ENCODE assay signal across 8 cellular contexts in the genomic region with DNA sequence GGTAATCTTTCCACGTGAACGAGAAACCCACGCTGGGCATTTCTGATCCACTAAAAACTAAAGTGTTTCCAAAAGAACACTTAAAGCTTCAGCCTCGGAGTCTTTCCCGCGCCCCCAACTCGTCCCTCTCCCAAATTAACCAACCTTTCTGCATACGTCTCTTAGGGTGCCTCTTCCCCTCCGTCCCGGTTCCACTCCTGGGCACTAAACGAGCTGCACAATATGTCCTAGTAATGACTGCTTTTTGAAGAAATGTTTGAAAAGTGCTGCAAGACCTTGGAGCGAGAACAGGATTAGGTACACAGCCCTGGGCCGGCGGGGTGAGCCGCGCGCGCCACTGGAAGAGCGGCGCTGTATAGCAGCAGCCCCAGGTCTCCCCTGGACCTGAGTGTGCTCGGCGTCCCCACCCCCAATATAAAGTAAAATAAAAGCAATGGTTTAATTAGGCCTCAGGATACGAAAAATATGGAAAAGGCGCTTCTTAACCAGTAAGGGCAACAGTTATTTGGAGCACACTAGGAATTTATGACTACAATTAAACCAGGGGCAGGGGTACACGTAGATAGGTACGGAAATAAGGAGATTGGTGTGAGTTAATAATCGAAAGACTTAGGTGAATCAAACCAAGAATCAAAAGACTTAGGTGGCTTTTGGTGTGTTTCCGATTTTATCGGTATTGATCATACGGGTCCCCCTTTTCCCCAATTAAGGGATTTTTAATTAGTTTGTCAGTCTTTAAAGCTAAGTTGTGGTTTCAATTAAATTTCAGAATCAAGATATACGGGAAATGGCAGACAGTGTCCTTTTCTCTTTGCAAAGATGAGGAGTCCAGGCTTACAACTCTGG. TPM values are rescaled to one million over a fixed set of nuclear protein-coding genes. Genes with fewer than 3 reads are reported as not detected.
DNase-seq lines count a peak whose midpoint lies in the region; ATAC-seq and TF ChIP-seq lines count a peak whose summit lies in the region.

No MANE protein-coding gene starts in this region.

- H3K27me3 ChIP-seq in thyroid gland (no peaks in the 10 kb centered on the region), MG63 (no peaks in the 10 kb centered on the region)

- peak overlapping the region in 1 of 3 donors; percentile 49 for H3K27ac ChIP-seq in thyroid gland

- intact Hi-C loops in activated T-helper 2 cell treated with anti-CD3 and anti-CD28 coated beads, Interferon-gamma antibody, Interleukin-2, Interleukin-4, amounts not matched to agents 10 μg/mL and 5 μg/mL and 100 μg/mL, durations not matched to agents 14 hours and 24 hours and 36 hours (cut with micrococcal nuclease), result no loop called here
- intact Hi-C loops in thyroid gland (cut with DNase I), result loop anchor here (5.0 kb wide), 1 partner anchor 40 kb away; no protein-coding TSS in a partner anchor

- H3K36me3 ChIP-seq in thyroid gland (no peaks in the 10 kb centered on the region), MG63 (no peaks in the 10 kb centered on the region)

- peaks cover 25 to 41% of the 10 kb centered on the region in 2 donors for H3K4me1 ChIP-seq in thyroid gland

- no peak for TF ChIP-seq CTCF in thyroid gland (IDR thresholded peaks at IDR 0.05)

- no peak overlapping the region for H3K27ac Mint-ChIP-seq in activated T-helper 2 cell treated with anti-CD3 and anti-CD28 coated beads, Interferon-gamma antibody, Interleukin-2, Interleukin-4, amounts not matched to agents 10 μg/mL and 5 μg/mL and 100 μg/mL, durations not matched to agents 14 hours and 24 hours and 36 hours

- peak; percentile 51 for DNase-seq in activated effector memory CD4-positive, alpha-beta T cell treated with anti-CD3 and anti-CD28 coated beads, Interleukin-2, amount 50 U/mL, for 16 hours
- no peak for DNase-seq in activated effector memory CD4-positive, alpha-beta T cell treated with Interleukin-2 at 50 U/mL for 16 hours
- DNase-seq in activated T-helper 2 cell treated with anti-CD3 and anti-CD28 coated beads, Interferon-gamma antibody, Interleukin-2, Interleukin-4, amounts not matched to agents 10 μg/mL and 5 μg/mL and 100 μg/mL, durations not matched to agents 14 hours and 24 hours and 36 hours (ENCODE audit: low spot score), result no peak
- DNase-seq in iPS-NIHi7 (ENCODE audit: extremely low spot score) (peak; percentile 39), thyroid gland (peak; percentile 55 to 58), MG63 (no peak)
- no peak for DNase-seq in stimulated activated CD4-positive, alpha-beta T cell treated with anti-CD3 and anti-CD28 coated beads, Interleukin-4, amount 100 ng/mL, for 1 hour

- peak overlapping the region; percentile 46 for H3K4me3 Mint-ChIP-seq in activated T-helper 2 cell treated with anti-CD3 and anti-CD28 coated beads, Interferon-gamma antibody, Interleukin-2, Interleukin-4, amounts not matched to agents 10 μg/mL and 5 μg/mL and 100 μg/mL, durations not matched to agents 14 hours and 24 hours and 36 hours (ENCODE audit: low read depth)

- ATAC-seq in GM21367 (IDR thresholded peaks at IDR 0.05; ENCODE audit: unreplicated experiment), result no peak

- no peaks in the 10 kb centered on the region for H3K9me3 Mint-ChIP-seq in activated T-helper 2 cell treated with anti-CD3 and anti-CD28 coated beads, Interferon-gamma antibody, Interleukin-2, Interleukin-4, amounts not matched to agents 10 μg/mL and 5 μg/mL and 100 μg/mL, durations not matched to agents 14 hours and 24 hours and 36 hours

- H3K4me3 ChIP-seq in thyroid gland (replicated peaks in 1 of 3) (peak overlapping the region in 2 of 3 donors; percentile 36 to 92), MG63 (no peak overlapping the region; the same call in 1 of the 2 replicates)

- peaks cover 73% of the 10 kb centered on the region for H3K27me3 Mint-ChIP-seq in activated T-helper 2 cell treated with anti-CD3 and anti-CD28 coated beads, Interferon-gamma antibody, Interleukin-2, Interleukin-4, amounts not matched to agents 10 μg/mL and 5 μg/mL and 100 μg/mL, durations not matched to agents 14 hours and 24 hours and 36 hours (ENCODE audit: low read depth)

- no peaks in the 10 kb centered on the region for H3K9me3 ChIP-seq in thyroid gland
- no peaks in the 10 kb centered on the region for H3K9me3 ChIP-seq in MG63

- no peaks in the 10 kb centered on the region for H3K36me3 Mint-ChIP-seq in activated T-helper 2 cell treated with anti-CD3 and anti-CD28 coated beads, Interferon-gamma antibody, Interleukin-2, Interleukin-4, amounts not matched to agents 10 μg/mL and 5 μg/mL and 100 μg/mL, durations not matched to agents 14 hours and 24 hours and 36 hours (ENCODE audit: low read depth)

- no peak for TF ChIP-seq POLR2A in thyroid gland (IDR thresholded peaks at IDR 0.05)

- H3K4me1 Mint-ChIP-seq in activated T-helper 2 cell treated with anti-CD3 and anti-CD28 coated beads, Interferon-gamma antibody, Interleukin-2, Interleukin-4, amounts not matched to agents 10 μg/mL and 5 μg/mL and 100 μg/mL, durations not matched to agents 14 hours and 24 hours and 36 hours (ENCODE audit: low read depth), result peaks cover 19% of the 10 kb centered on the region

- WGBS in thyroid gland, 2 donors, result 18 to 29% methylated on average over 31 of the region's 31 CpGs

RNA-seq across cellular contexts. Expression of a gene that starts 1.9 kb away (rescaled TPM):
- total RNA-seq in activated T-helper 2 cell treated with anti-CD3 and anti-CD28 coated beads, Interferon-gamma antibody, Interleukin-2, Interleukin-4, amounts not matched to agents 10 μg/mL and 5 μg/mL and 100 μg/mL, durations not matched to agents 14 hours and 24 hours and 36 hours, result 1.5 and 1.6 TPM in 2 replicates
- total RNA-seq in thyroid gland, result 10 to 100 TPM in 2 of 4 donors, 1 to 10 TPM in 2; 7.4 to 11.4 (median 9.7) TPM
- total RNA-seq in MG63 (2014; rRNA removed; shearing (Covaris generic); ENCODE audit: low replicate concordance), result 0.39 and 0.82 TPM in 2 replicates

RNA-seq across cellular contexts. Expression of a gene that starts 34.7 kb away (rescaled TPM):
- total RNA-seq in activated T-helper 2 cell treated with anti-CD3 and anti-CD28 coated beads, Interferon-gamma antibody, Interleukin-2, Interleukin-4, amounts not matched to agents 10 μg/mL and 5 μg/mL and 100 μg/mL, durations not matched to agents 14 hours and 24 hours and 36 hours, result 14.3 and 19.0 TPM in 2 replicates
- total RNA-seq in thyroid gland, result 10 to 100 TPM; 16.7 to 34.7 (median 20.4) TPM
- total RNA-seq in MG63 (2014; rRNA removed; shearing (Covaris generic); ENCODE audit: low replicate concordance), result 7.6 and 12.4 TPM in 2 replicates

Comparison
In these comparisons a context has a peak if more than half of its experiments do, and no peak if none do; other contexts are left out.
1. DNase-seq: peak in activated effector memory CD4-positive, alpha-beta T cell treated with anti-CD3 and anti-CD28 coated beads, Interleukin-2, amount 50 U/mL, for 16 hours (single experiment), iPS-NIHi7 (single experiment) and thyroid gland (2 of 2); none in activated effector memory CD4-positive, alpha-beta T cell treated with Interleukin-2 at 50 U/mL for 16 hours (single experiment), activated T-helper 2 cell treated with anti-CD3 and anti-CD28 coated beads, Interferon-gamma antibody, Interleukin-2, Interleukin-4, amounts not matched to agents 10 μg/mL and 5 μg/mL and 100 μg/mL, durations not matched to agents 14 hours and 24 hours and 36 hours (single experiment), MG63 (single experiment) and stimulated activated CD4-positive, alpha-beta T cell treated with anti-CD3 and anti-CD28 coated beads, Interleukin-4, amount 100 ng/mL, for 1 hour (single experiment).